ENCODE assay signal across 19 cellular contexts in the genomic region with DNA sequence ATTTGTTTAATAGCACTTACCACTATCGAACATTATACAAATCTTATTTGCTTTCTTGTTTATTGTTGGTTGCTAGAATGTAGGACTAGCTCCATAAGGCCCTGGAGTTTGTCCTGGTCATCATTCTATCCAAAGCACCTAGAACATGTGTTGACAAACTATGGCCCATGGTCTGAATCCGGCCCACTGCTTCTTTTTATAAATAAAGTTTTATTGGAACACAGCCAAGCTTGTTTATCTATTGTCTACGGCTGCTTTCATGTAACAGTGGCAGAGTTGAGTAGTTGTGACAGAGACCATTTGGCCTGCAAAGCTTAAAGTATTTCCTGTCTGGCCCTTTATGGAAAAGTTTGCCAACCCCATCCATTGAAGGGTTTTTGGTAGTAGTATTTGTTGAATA.
"Had no signal": no experiment of that assay in that cellular context is flagged by ENCODE, and none has a peak within 500 bp of the region (broad histone marks: within the 10 kb centered on the region; RNA-seq: fewer than 3 reads in every experiment).

No MANE protein-coding gene starts in this region.

- H3K9me3 ChIP-seq: ascending aorta, heart left ventricle, transverse colon had no signal

- ATAC-seq: activated CD8-positive, alpha-beta T cell treated with anti-CD3 and anti-CD28 coated beads for 36 hours; left colon; naive thymus-derived CD4-positive, alpha-beta T cell had no signal

- H3K27ac Mint-ChIP-seq: activated CD8-positive, alpha-beta T cell treated with anti-CD3 and anti-CD28 coated beads for 36 hours; activated T-helper 1 cell treated with anti-CD3 and anti-CD28 coated beads, Interleukin-12 subunit alpha, Interleukin-12 subunit beta, Interleukin-2, Interleukin-4 antibody, amounts not matched to agents 30 ng/mL and 10 ng/mL and 1 ng/mL, durations not matched to agents 14 hours and 24 hours and 36 hours had no signal

- H3K27me3 Mint-ChIP-seq: activated CD8-positive, alpha-beta T cell treated with anti-CD3 and anti-CD28 coated beads for 36 hours; activated naive CD8-positive, alpha-beta T cell treated with anti-CD3 and anti-CD28 coated beads, Interleukin-2, amount 50 U/mL, for 24 hours; naive thymus-derived CD4-positive, alpha-beta T cell had no signal

- H3K79me2 ChIP-seq: parathyroid adenoma had no signal

- H3K9ac ChIP-seq: parathyroid adenoma had no signal

- H3K4me3 Mint-ChIP-seq: activated CD8-positive, alpha-beta T cell treated with anti-CD3 and anti-CD28 coated beads for 36 hours; activated naive CD8-positive, alpha-beta T cell treated with anti-CD3 and anti-CD28 coated beads, Interleukin-2, amount 50 U/mL, for 24 hours; activated T-helper 1 cell treated with anti-CD3 and anti-CD28 coated beads, Interleukin-12 subunit alpha, Interleukin-12 subunit beta, Interleukin-2, Interleukin-4 antibody, amounts not matched to agents 30 ng/mL and 10 ng/mL and 1 ng/mL, durations not matched to agents 14 hours and 24 hours and 36 hours; naive thymus-derived CD4-positive, alpha-beta T cell had no signal

- FAIRE-seq: frontal cortex, islet of Langerhans had no signal

- H3K27ac ChIP-seq: ascending aorta, parathyroid adenoma, skin epidermis, transverse colon had no signal

- H3K4me3 ChIP-seq: ascending aorta, heart left ventricle, lung, skin epidermis, transverse colon had no signal

- H3K9me3 Mint-ChIP-seq: activated CD8-positive, alpha-beta T cell treated with anti-CD3 and anti-CD28 coated beads for 36 hours; activated naive CD8-positive, alpha-beta T cell treated with anti-CD3 and anti-CD28 coated beads, Interleukin-2, amount 50 U/mL, for 24 hours; activated T-helper 1 cell treated with anti-CD3 and anti-CD28 coated beads, Interleukin-12 subunit alpha, Interleukin-12 subunit beta, Interleukin-2, Interleukin-4 antibody, amounts not matched to agents 30 ng/mL and 10 ng/mL and 1 ng/mL, durations not matched to agents 14 hours and 24 hours and 36 hours; naive thymus-derived CD4-positive, alpha-beta T cell had no signal

- H2AFZ ChIP-seq: parathyroid adenoma had no signal

- DNase-seq: activated CD4-positive, alpha-beta T cell treated with anti-CD3 and anti-CD28 coated beads for 4 hours; activated CD8-positive, alpha-beta memory T cell treated with anti-CD3 and anti-CD28 coated beads, Interleukin-2, amount 50 U/mL, for 48 hours; activated CD8-positive, alpha-beta T cell treated with anti-CD3 and anti-CD28 coated beads for 36 hours; activated naive CD4-positive, alpha-beta T cell; activated naive CD8-positive, alpha-beta T cell treated with anti-CD3 and anti-CD28 coated beads, Interleukin-2, amount 50 U/mL, for 24 hours; heart left ventricle; left colon; naive thymus-derived CD4-positive, alpha-beta T cell; stimulated activated CD4-positive, alpha-beta T cell treated with anti-CD3 and anti-CD28 coated beads, Interleukin-4, amount 100 ng/mL, for 24 hours; stimulated activated naive CD8-positive, alpha-beta T cell treated with anti-CD3 and anti-CD28 coated beads, Interleukin-15, Interleukin-2, amounts not matched to agents 100 U/mL and 50 U/mL, for 24 hours; T-helper 2 cell; transverse colon had no signal

- H3K27me3 ChIP-seq: ascending aorta, heart left ventricle, transverse colon had no signal
